Comparison of ENCODE assay signal across 1 cellular context in the genomic region with DNA sequence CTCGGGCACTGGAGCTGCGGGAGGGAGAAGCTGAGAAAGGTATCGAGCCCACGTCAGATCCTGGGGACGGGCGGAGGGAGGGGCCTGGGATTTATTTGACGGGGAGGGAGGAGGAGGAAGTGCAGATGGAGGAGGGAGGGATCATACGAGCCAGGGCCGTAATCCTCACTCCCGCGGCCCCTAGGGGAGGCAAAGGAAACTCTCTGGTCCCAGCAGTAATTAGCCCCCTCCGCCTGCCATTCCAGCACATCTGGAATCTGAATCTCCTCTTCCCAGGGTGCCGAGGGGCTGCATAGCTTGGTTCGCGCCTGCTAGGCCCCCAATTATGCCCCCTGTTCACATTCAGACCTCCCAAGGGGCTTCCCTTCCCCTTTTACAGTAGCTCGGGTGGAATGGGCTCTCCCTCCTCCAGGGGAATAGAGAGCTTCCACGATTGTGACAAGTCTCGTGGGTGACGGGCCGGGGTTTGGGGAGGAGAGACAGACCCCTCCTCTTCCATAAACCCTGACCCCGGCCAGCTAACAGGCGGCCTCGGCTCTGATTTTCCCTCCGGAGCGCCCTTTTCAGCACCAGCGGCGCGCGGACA.
TF ChIP-seq lines count a peak whose summit lies in the region.

A gene (minus strand): TSS at position 35 of the 586 bp plus-strand sequence. CDS start 531 bp downstream, outside the sequence.

TF ChIP-seq in K562, 482 proteins besides CTCF, POLR2A, EP300 and RAD21 (continued from another document and continues in another):
- no peak for TF ChIP-seq ZNF551 (CRISPR knock-in tag; IDR thresholded peaks at IDR 0.05)
- TF ChIP-seq, protein P1, sequence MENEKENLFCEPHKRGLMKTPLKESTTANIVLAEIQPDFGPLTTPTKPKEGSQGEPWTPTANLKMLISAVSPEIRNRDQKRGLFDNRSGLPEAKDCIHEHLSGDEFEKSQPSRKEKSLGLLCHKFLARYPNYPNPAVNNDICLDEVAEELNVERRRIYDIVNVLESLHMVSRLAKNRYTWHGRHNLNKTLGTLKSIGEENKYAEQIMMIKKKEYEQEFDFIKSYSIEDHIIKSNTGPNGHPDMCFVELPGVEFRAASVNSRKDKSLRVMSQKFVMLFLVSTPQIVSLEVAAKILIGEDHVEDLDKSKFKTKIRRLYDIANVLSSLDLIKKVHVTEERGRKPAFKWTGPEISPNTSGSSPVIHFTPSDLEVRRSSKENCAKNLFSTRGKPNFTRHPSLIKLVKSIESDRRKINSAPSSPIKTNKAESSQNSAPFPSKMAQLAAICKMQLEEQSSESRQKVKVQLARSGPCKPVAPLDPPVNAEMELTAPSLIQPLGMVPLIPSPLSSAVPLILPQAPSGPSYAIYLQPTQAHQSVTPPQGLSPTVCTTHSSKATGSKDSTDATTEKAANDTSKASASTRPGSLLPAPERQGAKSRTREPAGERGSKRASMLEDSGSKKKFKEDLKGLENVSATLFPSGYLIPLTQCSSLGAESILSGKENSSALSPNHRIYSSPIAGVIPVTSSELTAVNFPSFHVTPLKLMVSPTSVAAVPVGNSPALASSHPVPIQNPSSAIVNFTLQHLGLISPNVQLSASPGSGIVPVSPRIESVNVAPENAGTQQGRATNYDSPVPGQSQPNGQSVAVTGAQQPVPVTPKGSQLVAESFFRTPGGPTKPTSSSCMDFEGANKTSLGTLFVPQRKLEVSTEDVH (IDR thresholded peaks at IDR 0.05; ENCODE audit: low read depth, partially characterized antibody) = no peak
- 0 out of 4 replicates have a peak, but pooled peaks of 1 of the 2 experiments have one; percentile 61 for TF ChIP-seq SRF (CRISPR knock-in tag; IDR thresholded peaks at IDR 0.05)
- TF ChIP-seq CREB1 (IDR thresholded peaks at IDR 0.05) = no peak
- no peak; the same call in 1 of the 2 replicates for TF ChIP-seq CREB1 (CRISPR knock-in tag; IDR thresholded peaks at IDR 0.05)
- TF ChIP-seq, protein P2, sequence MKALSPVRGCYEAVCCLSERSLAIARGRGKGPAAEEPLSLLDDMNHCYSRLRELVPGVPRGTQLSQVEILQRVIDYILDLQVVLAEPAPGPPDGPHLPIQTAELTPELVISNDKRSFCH (CRISPR knock-in tag; IDR thresholded peaks at IDR 0.05) = no peak
- TF ChIP-seq, protein P2 (tag; IDR thresholded peaks at IDR 0.05) = 0 out of 2 replicates have a peak, but pooled peaks have one; percentile 26
- TF ChIP-seq, protein P3, sequence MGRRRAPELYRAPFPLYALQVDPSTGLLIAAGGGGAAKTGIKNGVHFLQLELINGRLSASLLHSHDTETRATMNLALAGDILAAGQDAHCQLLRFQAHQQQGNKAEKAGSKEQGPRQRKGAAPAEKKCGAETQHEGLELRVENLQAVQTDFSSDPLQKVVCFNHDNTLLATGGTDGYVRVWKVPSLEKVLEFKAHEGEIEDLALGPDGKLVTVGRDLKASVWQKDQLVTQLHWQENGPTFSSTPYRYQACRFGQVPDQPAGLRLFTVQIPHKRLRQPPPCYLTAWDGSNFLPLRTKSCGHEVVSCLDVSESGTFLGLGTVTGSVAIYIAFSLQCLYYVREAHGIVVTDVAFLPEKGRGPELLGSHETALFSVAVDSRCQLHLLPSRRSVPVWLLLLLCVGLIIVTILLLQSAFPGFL (CRISPR knock-in tag; IDR thresholded peaks at IDR 0.05) = no peak
- TF ChIP-seq TCF7 (IDR thresholded peaks at IDR 0.05; ENCODE audit: borderline replicate concordance) = no peak
- TF ChIP-seq ZNF668 (CRISPR knock-in tag; IDR thresholded peaks at IDR 0.05) = no peak
- TF ChIP-seq NR3C1 (CRISPR knock-in tag; IDR thresholded peaks at IDR 0.05) = no peak
- TF ChIP-seq KLF10 (CRISPR knock-in tag; IDR thresholded peaks at IDR 0.05) = no peak
- TF ChIP-seq, protein P4, sequence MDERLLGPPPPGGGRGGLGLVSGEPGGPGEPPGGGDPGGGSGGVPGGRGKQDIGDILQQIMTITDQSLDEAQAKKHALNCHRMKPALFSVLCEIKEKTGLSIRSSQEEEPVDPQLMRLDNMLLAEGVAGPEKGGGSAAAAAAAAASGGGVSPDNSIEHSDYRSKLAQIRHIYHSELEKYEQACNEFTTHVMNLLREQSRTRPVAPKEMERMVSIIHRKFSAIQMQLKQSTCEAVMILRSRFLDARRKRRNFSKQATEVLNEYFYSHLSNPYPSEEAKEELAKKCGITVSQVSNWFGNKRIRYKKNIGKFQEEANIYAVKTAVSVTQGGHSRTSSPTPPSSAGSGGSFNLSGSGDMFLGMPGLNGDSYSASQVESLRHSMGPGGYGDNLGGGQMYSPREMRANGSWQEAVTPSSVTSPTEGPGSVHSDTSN (CRISPR knock-in tag; IDR thresholded peaks at IDR 0.05; ENCODE audit: low read depth) = no peak
- TF ChIP-seq, protein P4 (tag; conservative IDR thresholded peaks at IDR 0.05; ENCODE audit: low read depth) = no peak
- TF ChIP-seq SMARCA4 (IDR thresholded peaks at IDR 0.05) = no peak
- peak; percentile 71 for TF ChIP-seq ZBTB7A (IDR thresholded peaks at IDR 0.05; ENCODE audit: borderline replicate concordance, control insufficient read depth, low read depth, low read length)
- TF ChIP-seq CHD2 (IDR thresholded peaks at IDR 0.05; ENCODE audit: low read depth, low read length) = no peak
- no peak for TF ChIP-seq FOS (IDR thresholded peaks at IDR 0.05; ENCODE audit: extremely low read depth, insufficient read length)
- TF ChIP-seq KLF16 (IDR thresholded peaks at IDR 0.05) = no peak
- peak; percentile 86 to 98; a peak in 2 of 4 replicates for TF ChIP-seq SIN3A (IDR thresholded peaks at IDR 0.05; ENCODE audit: borderline replicate concordance in 2 of 2, control insufficient read depth in 1 of 2, low read depth in 2 of 2, low read length in 2 of 2)
- no peak for TF ChIP-seq SAFB (IDR thresholded peaks at IDR 0.05; ENCODE audit: borderline replicate concordance, low read depth, low read length)
- no peak for TF ChIP-seq NCOA4 (IDR thresholded peaks at IDR 0.05; ENCODE audit: partially characterized antibody)
- TF ChIP-seq XRCC4 (IDR thresholded peaks at IDR 0.05; ENCODE audit: extremely low read depth, insufficient read depth, insufficient read length) = no peak
- no peak for TF ChIP-seq TRIM28 (IDR thresholded peaks at IDR 0.05)
- TF ChIP-seq, protein P5, sequence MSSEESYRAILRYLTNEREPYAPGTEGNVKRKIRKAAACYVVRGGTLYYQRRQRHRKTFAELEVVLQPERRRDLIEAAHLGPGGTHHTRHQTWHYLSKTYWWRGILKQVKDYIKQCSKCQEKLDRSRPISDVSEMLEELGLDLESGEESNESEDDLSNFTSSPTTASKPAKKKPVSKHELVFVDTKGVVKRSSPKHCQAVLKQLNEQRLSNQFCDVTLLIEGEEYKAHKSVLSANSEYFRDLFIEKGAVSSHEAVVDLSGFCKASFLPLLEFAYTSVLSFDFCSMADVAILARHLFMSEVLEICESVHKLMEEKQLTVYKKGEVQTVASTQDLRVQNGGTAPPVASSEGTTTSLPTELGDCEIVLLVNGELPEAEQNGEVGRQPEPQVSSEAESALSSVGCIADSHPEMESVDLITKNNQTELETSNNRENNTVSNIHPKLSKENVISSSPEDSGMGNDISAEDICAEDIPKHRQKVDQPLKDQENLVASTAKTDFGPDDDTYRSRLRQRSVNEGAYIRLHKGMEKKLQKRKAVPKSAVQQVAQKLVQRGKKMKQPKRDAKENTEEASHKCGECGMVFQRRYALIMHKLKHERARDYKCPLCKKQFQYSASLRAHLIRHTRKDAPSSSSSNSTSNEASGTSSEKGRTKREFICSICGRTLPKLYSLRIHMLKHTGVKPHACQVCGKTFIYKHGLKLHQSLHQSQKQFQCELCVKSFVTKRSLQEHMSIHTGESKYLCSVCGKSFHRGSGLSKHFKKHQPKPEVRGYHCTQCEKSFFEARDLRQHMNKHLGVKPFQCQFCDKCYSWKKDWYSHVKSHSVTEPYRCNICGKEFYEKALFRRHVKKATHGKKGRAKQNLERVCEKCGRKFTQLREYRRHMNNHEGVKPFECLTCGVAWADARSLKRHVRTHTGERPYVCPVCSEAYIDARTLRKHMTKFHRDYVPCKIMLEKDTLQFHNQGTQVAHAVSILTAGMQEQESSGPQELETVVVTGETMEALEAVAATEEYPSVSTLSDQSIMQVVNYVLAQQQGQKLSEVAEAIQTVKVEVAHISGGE (CRISPR knock-in tag; IDR thresholded peaks at IDR 0.05) = no peak
- no peak for TF ChIP-seq HOXB6 (CRISPR knock-in tag; IDR thresholded peaks at IDR 0.05; ENCODE audit: borderline replicate concordance)
- no peak for TF ChIP-seq FOSL1 (tag; conservative IDR thresholded peaks at IDR 0.05)
- no peak for TF ChIP-seq ILK (tag; IDR thresholded peaks at IDR 0.05; ENCODE audit: borderline replicate concordance, low read depth)
- TF ChIP-seq XRCC5 (IDR thresholded peaks at IDR 0.05; ENCODE audit: low read depth, low read length) = 0 out of 2 replicates have a peak, but pooled peaks have one; percentile 33
- TF ChIP-seq ATF7 (IDR thresholded peaks at IDR 0.05) = no peak
- TF ChIP-seq ATF1 (CRISPR knock-in tag; IDR thresholded peaks at IDR 0.05) = no peak
- TF ChIP-seq ATF1 (tag; IDR thresholded peaks at IDR 0.05) = no peak
- TF ChIP-seq ZNF224 (CRISPR knock-in tag; IDR thresholded peaks at IDR 0.05) = no peak
- TF ChIP-seq BCOR (IDR thresholded peaks at IDR 0.05) = no peak
- TF ChIP-seq, protein P6, sequence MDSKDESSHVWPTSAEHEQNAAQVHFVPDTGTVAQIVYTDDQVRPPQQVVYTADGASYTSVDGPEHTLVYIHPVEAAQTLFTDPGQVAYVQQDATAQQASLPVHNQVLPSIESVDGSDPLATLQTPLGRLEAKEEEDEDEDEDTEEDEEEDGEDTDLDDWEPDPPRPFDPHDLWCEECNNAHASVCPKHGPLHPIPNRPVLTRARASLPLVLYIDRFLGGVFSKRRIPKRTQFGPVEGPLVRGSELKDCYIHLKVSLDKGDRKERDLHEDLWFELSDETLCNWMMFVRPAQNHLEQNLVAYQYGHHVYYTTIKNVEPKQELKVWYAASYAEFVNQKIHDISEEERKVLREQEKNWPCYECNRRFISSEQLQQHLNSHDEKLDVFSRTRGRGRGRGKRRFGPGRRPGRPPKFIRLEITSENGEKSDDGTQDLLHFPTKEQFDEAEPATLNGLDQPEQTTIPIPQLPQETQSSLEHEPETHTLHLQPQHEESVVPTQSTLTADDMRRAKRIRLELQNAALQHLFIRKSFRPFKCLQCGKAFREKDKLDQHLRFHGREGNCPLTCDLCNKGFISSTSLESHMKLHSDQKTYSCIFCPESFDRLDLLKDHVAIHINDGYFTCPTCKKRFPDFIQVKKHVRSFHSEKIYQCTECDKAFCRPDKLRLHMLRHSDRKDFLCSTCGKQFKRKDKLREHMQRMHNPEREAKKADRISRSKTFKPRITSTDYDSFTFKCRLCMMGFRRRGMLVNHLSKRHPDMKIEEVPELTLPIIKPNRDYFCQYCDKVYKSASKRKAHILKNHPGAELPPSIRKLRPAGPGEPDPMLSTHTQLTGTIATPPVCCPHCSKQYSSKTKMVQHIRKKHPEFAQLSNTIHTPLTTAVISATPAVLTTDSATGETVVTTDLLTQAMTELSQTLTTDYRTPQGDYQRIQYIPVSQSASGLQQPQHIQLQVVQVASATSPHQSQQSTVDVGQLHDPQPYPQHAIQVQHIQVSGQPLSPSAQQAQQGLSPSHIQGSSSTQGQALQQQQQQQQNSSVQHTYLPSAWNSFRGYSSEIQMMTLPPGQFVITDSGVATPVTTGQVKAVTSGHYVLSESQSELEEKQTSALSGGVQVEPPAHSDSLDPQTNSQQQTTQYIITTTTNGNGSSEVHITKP (IDR thresholded peaks at IDR 0.05; ENCODE audit: partially characterized antibody) = no peak
- TF ChIP-seq MAZ (CRISPR knock-in tag; conservative IDR thresholded peaks at IDR 0.05 in 1 of 2, IDR thresholded peaks at IDR 0.05 in 1 of 2) = peak in 1 of 2 experiments; percentile 83; a peak in 1 of 4 replicates
- TF ChIP-seq, protein P7, sequence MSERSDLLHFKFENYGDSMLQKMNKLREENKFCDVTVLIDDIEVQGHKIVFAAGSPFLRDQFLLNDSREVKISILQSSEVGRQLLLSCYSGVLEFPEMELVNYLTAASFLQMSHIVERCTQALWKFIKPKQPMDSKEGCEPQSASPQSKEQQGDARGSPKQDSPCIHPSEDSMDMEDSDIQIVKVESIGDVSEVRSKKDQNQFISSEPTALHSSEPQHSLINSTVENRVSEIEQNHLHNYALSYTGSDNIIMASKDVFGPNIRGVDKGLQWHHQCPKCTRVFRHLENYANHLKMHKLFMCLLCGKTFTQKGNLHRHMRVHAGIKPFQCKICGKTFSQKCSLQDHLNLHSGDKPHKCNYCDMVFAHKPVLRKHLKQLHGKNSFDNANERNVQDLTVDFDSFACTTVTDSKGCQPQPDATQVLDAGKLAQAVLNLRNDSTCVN (CRISPR knock-in tag; IDR thresholded peaks at IDR 0.05) = no peak
- TF ChIP-seq BRF1 (IDR thresholded peaks at IDR 0.05; ENCODE audit: borderline replicate concordance, extremely low read depth, insufficient read length) = no peak
- no peak for TF ChIP-seq PHF20 (IDR thresholded peaks at IDR 0.05; ENCODE audit: partially characterized antibody)
- TF ChIP-seq, protein P8, sequence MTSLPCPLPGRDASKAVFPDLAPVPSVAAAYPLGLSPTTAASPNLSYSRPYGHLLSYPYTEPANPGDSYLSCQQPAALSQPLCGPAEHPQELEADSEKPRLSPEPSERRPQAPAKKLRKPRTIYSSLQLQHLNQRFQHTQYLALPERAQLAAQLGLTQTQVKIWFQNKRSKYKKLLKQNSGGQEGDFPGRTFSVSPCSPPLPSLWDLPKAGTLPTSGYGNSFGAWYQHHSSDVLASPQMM (CRISPR knock-in tag; IDR thresholded peaks at IDR 0.05) = no peak
- TF ChIP-seq IFI16 (CRISPR knock-in tag; IDR thresholded peaks at IDR 0.05) = no peak
- TF ChIP-seq, protein P9, sequence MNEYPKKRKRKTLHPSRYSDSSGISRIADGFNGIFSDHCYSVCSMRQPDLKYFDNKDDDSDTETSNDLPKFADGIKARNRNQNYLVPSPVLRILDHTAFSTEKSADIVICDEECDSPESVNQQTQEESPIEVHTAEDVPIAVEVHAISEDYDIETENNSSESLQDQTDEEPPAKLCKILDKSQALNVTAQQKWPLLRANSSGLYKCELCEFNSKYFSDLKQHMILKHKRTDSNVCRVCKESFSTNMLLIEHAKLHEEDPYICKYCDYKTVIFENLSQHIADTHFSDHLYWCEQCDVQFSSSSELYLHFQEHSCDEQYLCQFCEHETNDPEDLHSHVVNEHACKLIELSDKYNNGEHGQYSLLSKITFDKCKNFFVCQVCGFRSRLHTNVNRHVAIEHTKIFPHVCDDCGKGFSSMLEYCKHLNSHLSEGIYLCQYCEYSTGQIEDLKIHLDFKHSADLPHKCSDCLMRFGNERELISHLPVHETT (CRISPR knock-in tag; conservative IDR thresholded peaks at IDR 0.05 in 1 of 2, IDR thresholded peaks at IDR 0.05 in 1 of 2) = no peak
